Comparison of ENCODE assay signal across 1 cellular context in genomic region chrX:81110286-81110685, GRCh38.
TF ChIP-seq lines count a peak whose summit lies in the region.

No MANE protein-coding gene starts in this region.

TF ChIP-seq in HepG2, 621 proteins besides CTCF, POLR2A, EP300 and RAD21 (continued from another document):
- TF ChIP-seq ZMAT5 (CRISPR knock-in tag; IDR thresholded peaks at IDR 0.05; ENCODE audit: borderline replicate concordance, low read depth) (no peak), NFKB2 (CRISPR knock-in tag; IDR thresholded peaks at IDR 0.05; ENCODE audit: borderline replicate concordance) (no peak), MAFK (conservative IDR thresholded peaks at IDR 0.05 in 1 of 2, IDR thresholded peaks at IDR 0.05 in 1 of 2; ENCODE audit: low read length in 2 of 2) (peak; percentile 33 to 61; a peak in 3 of 4 replicates)
